In genomic region chr15:85555875-85556617, GRCh38 we compare ENCODE assay signal across 11 cellular contexts.
DNase-seq lines count a peak whose midpoint lies in the region; ATAC-seq and TF ChIP-seq lines count a peak whose summit lies in the region.
"Had no signal": no experiment of that assay in that cellular context is flagged by ENCODE, and none has a peak within 500 bp of the region (broad histone marks: within the 10 kb centered on the region; RNA-seq: fewer than 3 reads in every experiment).

No MANE protein-coding gene starts in this region.

- no peak overlapping the region for H3K27ac ChIP-seq in uterus

- no peaks in the 10 kb centered on the region for H3K4me1 ChIP-seq in uterus

- H3K9me3 Mint-ChIP-seq in immature natural killer cell = no peaks in the 10 kb centered on the region
- H3K9me3 Mint-ChIP-seq: naive B cell had no signal

- H3K4me3 ChIP-seq in H7 (ENCODE audit: insufficient read depth, low read depth, low read length) (no peak overlapping the region), uterus (no peak overlapping the region)

- H3K36me3 ChIP-seq in H7 (replicated peaks; ENCODE audit: control insufficient read depth, insufficient read depth, low read length) = no peaks in the 10 kb centered on the region
- H3K36me3 ChIP-seq in uterus = no peaks in the 10 kb centered on the region

- intact Hi-C loops in uterus (cut with DNase I; ENCODE audit: low total_unique reads) = no loop called here

- no peak for DNase-seq in immature natural killer cell
- no peak for DNase-seq in EL
- no peak for DNase-seq in H7
- DNase-seq in NCI-H1105 (lab: John Stamatoyannopoulos, UW) = no peak
- DNase-seq in uterus = no peak
- DNase-seq: DMS79, naive B cell, NCI-H146 had no signal

- no peak for TF ChIP-seq POLR2A in uterus (IDR thresholded peaks at IDR 0.05)

- H3K36me3 Mint-ChIP-seq in immature natural killer cell = peaks cover 0 to 5% (median 0%) of the 10 kb centered on the region in 3 donors

- ATAC-seq in GM18511 (IDR thresholded peaks at IDR 0.05; ENCODE audit: unreplicated experiment) (peak; percentile 77), GM21423 (IDR thresholded peaks at IDR 0.05; ENCODE audit: unreplicated experiment) (peak; percentile 79), HG03354 (IDR thresholded peaks at IDR 0.05; ENCODE audit: poor library complexity, severe bottlenecking, unreplicated experiment) (peak; percentile 74)

- H3K27me3 Mint-ChIP-seq in immature natural killer cell (ENCODE audit: low read depth in 3 of 3) = peaks cover 0 to 2% (median 0%) of the 10 kb centered on the region in 3 donors
- H3K27me3 Mint-ChIP-seq: naive B cell had no signal

- H3K27me3 ChIP-seq in H7 (ENCODE audit: control insufficient read depth, insufficient read depth, low read length) (no peaks in the 10 kb centered on the region), uterus (no peaks in the 10 kb centered on the region)

- H3K9me3 ChIP-seq in uterus = no peaks in the 10 kb centered on the region

- TF ChIP-seq CTCF in uterus (IDR thresholded peaks at IDR 0.05) = no peak

- peaks cover 53 to 63% of the 10 kb centered on the region in 2 donors for H3K4me1 Mint-ChIP-seq in immature natural killer cell

- peak overlapping the region; percentile 60 to 83 (median 63) for H3K4me3 Mint-ChIP-seq in immature natural killer cell

- peak overlapping the region in 5 of 6 donors; percentile 30 to 85 (median 66) for H3K27ac Mint-ChIP-seq in immature natural killer cell
